ENCODE assay signal across 8 cellular contexts in the genomic region with DNA sequence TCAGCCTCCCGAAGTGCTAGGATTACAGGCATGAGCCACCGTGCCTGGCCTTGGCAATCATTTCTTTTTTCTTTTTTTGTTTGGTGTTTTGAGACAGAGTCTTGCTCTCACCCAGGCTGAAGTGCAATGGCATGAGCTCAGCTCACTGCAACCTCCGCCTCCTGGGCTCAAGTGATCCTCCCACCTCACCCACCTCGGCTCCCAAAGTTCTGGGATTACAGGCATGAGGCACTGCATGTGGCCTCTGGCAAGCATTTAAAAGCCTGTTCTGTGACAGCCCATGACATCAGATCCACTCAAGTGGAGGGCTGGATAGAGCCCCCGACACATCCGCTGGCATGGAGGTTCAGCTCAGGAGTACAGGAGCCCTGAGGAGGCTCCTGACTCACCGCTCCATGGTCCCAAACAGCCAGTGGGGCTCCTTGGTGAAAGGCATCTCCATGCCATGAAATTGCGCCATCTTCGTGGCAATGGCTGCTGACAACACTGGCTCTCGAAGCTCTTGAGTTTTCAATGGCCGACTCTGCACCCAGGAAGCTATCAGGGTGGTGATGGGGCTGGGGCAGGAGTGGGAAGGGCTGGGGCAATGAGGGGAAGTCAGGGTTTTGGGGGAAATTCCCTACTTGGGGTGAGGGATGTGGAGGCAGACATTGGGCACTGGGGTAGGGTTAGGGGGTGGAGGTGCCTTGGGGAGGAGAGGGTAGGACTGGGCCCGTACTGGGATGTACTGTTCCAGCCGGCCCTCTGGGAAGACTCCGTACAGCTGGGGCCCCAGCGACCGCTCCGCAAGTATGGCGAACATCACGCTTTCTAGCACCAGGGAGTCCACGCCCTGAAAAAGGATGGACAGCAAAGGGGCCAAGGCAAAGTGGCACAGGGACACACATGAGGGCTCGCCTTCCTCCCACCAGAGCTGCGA. TPM values are rescaled to one million over a fixed set of nuclear protein-coding genes. Genes with fewer than 3 reads are reported as not detected.
DNase-seq lines count a peak whose midpoint lies in the region; ATAC-seq, FAIRE-seq and TF ChIP-seq lines count a peak whose summit lies in the region.

No MANE protein-coding gene starts in this region.

- peak overlapping the region; percentile 98 for H3K9ac ChIP-seq in mucosa of stomach (ENCODE audit: low read length)

- TF ChIP-seq CTCF in A549 (IDR thresholded peaks at IDR 0.05), result no peak

- TF ChIP-seq POLR2A in A549 (IDR thresholded peaks at IDR 0.05; ENCODE audit: low read length) (no peak), GM12891 (IDR thresholded peaks at IDR 0.05; ENCODE audit: low read depth, low read length) (no peak)

- DNase-seq in A549 (ENCODE audit: low read depth in 1 of 2, low spot score in 1 of 2), result no peak
- peak in 8 of 61 donors; percentile 4 to 69 (median 30) for DNase-seq in caudate nucleus (lab: John Stamatoyannopoulos, UW)
- no peak for DNase-seq in GM12891 (ENCODE audit: insufficient read length, low spot score)
- no peak for DNase-seq in AG08395 (ENCODE audit: low spot score)
- DNase-seq in RCC 7860 (ENCODE audit: low spot score), result no peak
- DNase-seq in NCI-H446 (lab: John Stamatoyannopoulos, UW), result no peak

- H3K4me3 Mint-ChIP-seq in IgD-negative memory B cell, result peak overlapping the region; percentile 91 to 98 (median 98)

- H3K4me2 ChIP-seq in A549, result peak overlapping the region; percentile 92

- no peaks in the 10 kb centered on the region for H3K36me3 ChIP-seq in mucosa of stomach (ENCODE audit: control insufficient read depth, insufficient read depth, low read length)

- TF ChIP-seq RAD21 in A549 (conservative IDR thresholded peaks at IDR 0.05 in 1 of 2, IDR thresholded peaks at IDR 0.05 in 1 of 2), result no peak

- no peaks in the 10 kb centered on the region for H3K27me3 Mint-ChIP-seq in IgD-negative memory B cell

- TF ChIP-seq EP300 in A549 (IDR thresholded peaks at IDR 0.05), result no peak

- H3K4me1 ChIP-seq in A549, result peaks cover 12% of the 10 kb centered on the region; the same call in 1 of the 3 replicates
- H3K4me1 ChIP-seq in mucosa of stomach (ENCODE audit: control insufficient read depth, insufficient read depth, low read length), result peaks cover 17% of the 10 kb centered on the region

- CTCF ChIA-PET in A549 (lab: Yijun Ruan, JAX), result interaction anchor here (0.6 to 2.1 kb wide), 6 partner anchors 16 to 252 kb away, joined by 3 to 8 read pairs (median 3); partner anchors contain the start of gene SYCE3

- H3K36me3 Mint-ChIP-seq in IgD-negative memory B cell, result peaks cover 1% of the 10 kb centered on the region

- no peaks in the 10 kb centered on the region for H3K9me3 Mint-ChIP-seq in IgD-negative memory B cell

- peaks cover 5 to 10% (median 9%) of the 10 kb centered on the region in 3 donors for H3K4me1 Mint-ChIP-seq in IgD-negative memory B cell

- ATAC-seq in A549, result no peak

- H3K27ac ChIP-seq in A549 (peak overlapping the region; percentile 98 to 99), caudate nucleus (ENCODE audit: low read depth, low read length) (peak overlapping the region; percentile 99)

- POLR2A ChIA-PET in A549 (lab: Yijun Ruan, JAX), result interaction anchor here (0.7 to 1.3 kb wide), 2 partner anchors 16 to 74 kb away, joined by 3 read pairs; partner anchors contain the start of gene LMF2

- FAIRE-seq in A549 (lab: Jason Lieb, UNC) (no peak), GM12891 (lab: Jason Lieb, UNC) (no peak), RCC 7860 (lab: Jason Lieb, UNC) (no peak)

- H3K27ac Mint-ChIP-seq in IgD-negative memory B cell, result peak overlapping the region in 2 of 3 donors; percentile 94 to 97

- peaks cover 7% of the 10 kb centered on the region for H3K27me3 ChIP-seq in mucosa of stomach (ENCODE audit: control insufficient read depth, insufficient read depth, low read length)

- H3K4me3 ChIP-seq in A549, result peak overlapping the region; percentile 88
- no peak overlapping the region for H3K4me3 ChIP-seq in mucosa of stomach (ENCODE audit: low read length)

- 85% methylated on average over 18 of the region's 22 CpGs for WGBS in A549 (ENCODE audit: missing lambda C conversion rate)

- H3K9me3 ChIP-seq in A549 (no peaks in the 10 kb centered on the region), mucosa of stomach (ENCODE audit: control insufficient read depth, low read length) (no peaks in the 10 kb centered on the region)

TF ChIP-seq in A549, 52 proteins besides CTCF, POLR2A, EP300 and RAD21 (continues in another document):
- TF ChIP-seq BCL3 (IDR thresholded peaks at IDR 0.05) (no peak), E2F6 (IDR thresholded peaks at IDR 0.05; ENCODE audit: borderline replicate concordance, low read depth) (no peak), HEYL (CRISPR knock-in tag; IDR thresholded peaks at IDR 0.05) (no peak)

TF ChIP-seq in GM12891, 5 proteins besides CTCF, POLR2A, EP300 and RAD21:
- TF ChIP-seq POU2F2 (IDR thresholded peaks at IDR 0.05; ENCODE audit: low read depth, low read length) (no peak), TAF1 (IDR thresholded peaks at IDR 0.05; ENCODE audit: low read depth, low read length) (no peak), PAX5 (IDR thresholded peaks at IDR 0.05; ENCODE audit: insufficient read depth, low read length, severe bottlenecking) (no peak), POLR2AphosphoS5 (IDR thresholded peaks at IDR 0.05; ENCODE audit: low read depth, low read length) (no peak)

RNA-seq across cellular contexts. Expression of gene CHKB, which starts 1.4 kb away (rescaled TPM):
- 16.4 and 22.7 TPM in 2 replicates for polyA plus RNA-seq in A549 (2011; rRNA removed)
- 14.8 and 15.9 TPM in 2 replicates for polyA plus RNA-seq in A549 (2012; cell fraction: cytosol; rRNA removed)
- polyA plus RNA-seq in A549 (2012; cell fraction: nucleus; rRNA removed), result 74.0 and 86.8 TPM in 2 replicates
- 21.0 to 26.1 TPM (median 25.8 TPM) in 3 replicates for polyA plus RNA-seq in A549 (2017; fragmentation: RNase III; extraction: RNeasy Plus Mini Kit Qiagen cat#74134 plus additional on column Dnase treatment)
- polyA minus RNA-seq in A549 (2011; rRNA and poly(A)+ RNA removed), result 6.4 and 7.8 TPM in 2 replicates
- polyA plus RNA-seq in IgD-negative memory B cell, result 38.6 TPM
- 41.3 TPM for polyA plus RNA-seq in GM12891 (2012; ENCODE audit: low read depth, missing spikeins)

RNA-seq across cellular contexts. Expression of gene CPT1B, which starts 3.1 kb away (rescaled TPM):
- 12.1 and 16.5 TPM in 2 replicates for polyA plus RNA-seq in A549 (2011; rRNA removed)
- polyA plus RNA-seq in A549 (2012; cell fraction: cytosol; rRNA removed), result 15.9 and 16.1 TPM in 2 replicates
- polyA plus RNA-seq in A549 (2012; cell fraction: nucleus; rRNA removed), result 137 and 142 TPM in 2 replicates
- polyA plus RNA-seq in A549 (2017; fragmentation: RNase III; extraction: RNeasy Plus Mini Kit Qiagen cat#74134 plus additional on column Dnase treatment), result 21.1 to 27.5 TPM (median 26.5 TPM) in 3 replicates
- polyA minus RNA-seq in A549 (2011; rRNA and poly(A)+ RNA removed), result 4.6 and 6.1 TPM in 2 replicates
- 1.6 TPM for polyA plus RNA-seq in IgD-negative memory B cell
- polyA plus RNA-seq in GM12891 (2012; ENCODE audit: low read depth, missing spikeins), result 49.4 TPM

RNA-seq across cellular contexts. Expression of gene SYCE3, which starts 18.6 kb away (rescaled TPM):
- 0.30 and 0.59 TPM in 2 replicates for polyA plus RNA-seq in A549 (2011; rRNA removed)
- polyA plus RNA-seq in A549 (2012; cell fraction: cytosol; rRNA removed), result 0.49 and 0.77 TPM in 2 replicates
- not detected in 2 replicates for polyA plus RNA-seq in A549 (2012; cell fraction: nucleus; rRNA removed)
- polyA plus RNA-seq in A549 (2017; fragmentation: RNase III; extraction: RNeasy Plus Mini Kit Qiagen cat#74134 plus additional on column Dnase treatment), result 0.29 to 0.45 TPM in 2 of 3 replicates, not detected in the other
- not detected in 2 replicates for polyA minus RNA-seq in A549 (2011; rRNA and poly(A)+ RNA removed)
- not detected for polyA plus RNA-seq in IgD-negative memory B cell
- polyA plus RNA-seq in GM12891 (2012; ENCODE audit: low read depth, missing spikeins), result 1.9 TPM

RNA-seq across cellular contexts. Expression of gene MAPK8IP2, which starts 19.3 kb away (rescaled TPM):
- polyA plus RNA-seq in A549 (2011; rRNA removed), result 0.75 and 0.76 TPM in 2 replicates
- 0.91 and 1.4 TPM in 2 replicates for polyA plus RNA-seq in A549 (2012; cell fraction: cytosol; rRNA removed)
- polyA plus RNA-seq in A549 (2012; cell fraction: nucleus; rRNA removed), result 2.5 and 3.0 TPM in 2 replicates
- 2.2 to 3.0 TPM (median 2.8 TPM) in 3 replicates for polyA plus RNA-seq in A549 (2017; fragmentation: RNase III; extraction: RNeasy Plus Mini Kit Qiagen cat#74134 plus additional on column Dnase treatment)
- polyA minus RNA-seq in A549 (2011; rRNA and poly(A)+ RNA removed), result 0.74 and 1.3 TPM in 2 replicates
- not detected for polyA plus RNA-seq in IgD-negative memory B cell
- polyA plus RNA-seq in GM12891 (2012; ENCODE audit: low read depth, missing spikeins), result 0.08 TPM

RNA-seq across cellular contexts. Expression of gene KLHDC7B, which starts 35.6 kb away (rescaled TPM):
- polyA plus RNA-seq in A549 (2011; rRNA removed), result 0.09 and 0.15 TPM in 2 replicates
- polyA plus RNA-seq in A549 (2012; cell fraction: cytosol; rRNA removed), result 0.01 TPM in 2 replicates
- polyA plus RNA-seq in A549 (2012; cell fraction: nucleus; rRNA removed), result 0.02 and 0.04 TPM in 2 replicates
- not detected in 3 replicates for polyA plus RNA-seq in A549 (2017; fragmentation: RNase III; extraction: RNeasy Plus Mini Kit Qiagen cat#74134 plus additional on column Dnase treatment)
- polyA minus RNA-seq in A549 (2011; rRNA and poly(A)+ RNA removed), result 0.24 and 0.37 TPM in 2 replicates
- 4.7 TPM for polyA plus RNA-seq in IgD-negative memory B cell
- polyA plus RNA-seq in GM12891 (2012; ENCODE audit: low read depth, missing spikeins), result 2.6 TPM
